8 cellular contexts compared by ENCODE assay signal in the genomic region with DNA sequence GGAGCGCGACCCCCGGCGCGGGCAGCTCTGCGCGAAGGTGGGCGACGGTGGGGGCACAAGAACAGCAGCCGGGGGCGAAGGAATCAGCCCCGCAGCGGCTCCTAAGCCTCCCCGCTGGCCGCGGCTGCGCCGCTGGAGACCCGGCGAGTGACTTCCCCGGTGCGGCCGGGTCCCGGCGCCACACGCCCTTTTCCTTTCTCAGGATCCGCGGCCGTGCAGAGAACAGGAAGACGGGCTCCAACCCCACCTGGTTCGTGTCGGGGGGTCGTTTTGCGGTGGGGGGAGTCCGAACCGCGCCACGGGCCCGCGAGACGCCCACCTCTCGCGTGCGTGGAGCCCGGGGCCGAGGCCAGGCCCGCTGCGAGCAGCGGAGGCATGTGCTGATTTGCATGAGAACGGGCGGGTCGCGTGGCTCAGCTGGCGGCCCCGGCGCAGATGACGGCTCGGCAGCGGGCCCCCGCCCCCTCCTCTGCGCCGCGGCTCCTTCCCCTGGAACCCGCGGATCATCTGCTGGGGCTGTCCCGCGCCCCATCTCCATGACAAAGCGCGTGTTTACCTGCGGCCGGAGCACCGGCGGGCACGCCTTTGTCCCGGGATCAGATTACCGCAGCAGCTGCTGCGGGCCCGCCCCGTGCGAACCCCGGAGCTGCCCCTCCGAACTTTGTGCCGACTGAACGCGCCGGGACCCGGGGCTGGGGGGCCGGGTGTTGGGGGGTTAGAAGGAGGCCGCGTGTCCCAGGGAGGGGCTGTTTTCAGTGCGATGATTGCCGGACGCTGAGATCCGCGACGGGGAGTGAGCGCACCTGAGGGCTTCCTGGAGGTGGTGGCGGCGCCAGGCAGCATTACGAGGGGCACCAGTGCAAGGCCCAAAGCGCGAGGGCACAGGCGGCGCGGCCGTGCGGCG. TPM values are rescaled to one million over a fixed set of nuclear protein-coding genes. Genes with fewer than 3 reads are reported as not detected.
A peak's percentile ranks its signal among the peaks of the same experiment; 100 is the strongest.
DNase-seq lines count a peak whose midpoint lies in the region; ATAC-seq and TF ChIP-seq lines count a peak whose summit lies in the region.

No MANE protein-coding gene starts in this region.

- no TSS peak for BruUV-seq in OCI-LY7 (replicated peaks; lab: Mats Ljungman, UMichigan)

- H3K27ac Mint-ChIP-seq in stimulated activated effector memory CD8-positive, alpha-beta T cell treated with anti-CD3 and anti-CD28 coated beads, Interleukin-12 subunit alpha, Interleukin-12 subunit beta, amount 100 ng/mL, for 72 hours: no peak overlapping the region

- DNase-seq in stimulated activated CD4-positive, alpha-beta T cell treated with anti-CD3 and anti-CD28 coated beads, Interleukin-12 subunit alpha, Interleukin-12 subunit beta, amount 100 ng/mL, for 4 hours: peak; percentile 49
- DNase-seq in stimulated activated CD4-positive, alpha-beta T cell treated with anti-CD3 and anti-CD28 coated beads, Interleukin-2, amount 100 ng/mL, for 48 hours: no peak
- DNase-seq in OCI-LY7 (ENCODE audit: low spot score): peak; percentile 20
- DNase-seq in astrocyte of the spinal cord (ENCODE audit: low read depth, low spot score): no peak
- DNase-seq in left kidney (ENCODE audit: low read depth, low spot score): peak; percentile 81
- DNase-seq in stimulated activated effector memory CD8-positive, alpha-beta T cell treated with anti-CD3 and anti-CD28 coated beads, Interleukin-12 subunit alpha, Interleukin-12 subunit beta, amount 100 ng/mL, for 72 hours (ENCODE audit: low spot score in 2 of 2): peak in 1 of 2 donors; percentile 67
- DNase-seq in dermis blood vessel endothelial cell: no peak

- peaks cover 4% of the 10 kb centered on the region; the same call in 1 of the 2 replicates for H3K9me3 ChIP-seq in OCI-LY7 (ENCODE audit: low read length)

- intact Hi-C loops in OCI-LY7 (cut with micrococcal nuclease; ENCODE audit: unreplicated experiment): loop anchor here (10.0 kb wide), 1 partner anchor 501 kb away; no protein-coding TSS in a partner anchor

- H3K36me3 Mint-ChIP-seq in stimulated activated effector memory CD8-positive, alpha-beta T cell treated with anti-CD3 and anti-CD28 coated beads, Interleukin-12 subunit alpha, Interleukin-12 subunit beta, amount 100 ng/mL, for 72 hours: peaks cover 5% of the 10 kb centered on the region

- H3K4me3 Mint-ChIP-seq in stimulated activated effector memory CD8-positive, alpha-beta T cell treated with anti-CD3 and anti-CD28 coated beads, Interleukin-12 subunit alpha, Interleukin-12 subunit beta, amount 100 ng/mL, for 72 hours: peak overlapping the region; percentile 66

- H3K27ac ChIP-seq in OCI-LY7 (ENCODE audit: low read depth, low read length, poor library complexity, severe bottlenecking): no peak overlapping the region

- H3K4me3 ChIP-seq in OCI-LY7 (ENCODE audit: low read depth, low read length, poor library complexity, severe bottlenecking) (peak overlapping the region; percentile 24), astrocyte of the spinal cord (ENCODE audit: low read depth, low read length) (peak overlapping the region; percentile 27)

- no peaks in the 10 kb centered on the region for H3K36me3 ChIP-seq in OCI-LY7 (ENCODE audit: insufficient read depth, low read length)

- peak overlapping the region; percentile 47; the same call in 1 of the 2 replicates for H3K4me2 ChIP-seq in OCI-LY7 (ENCODE audit: low read length)

- CTCF ChIA-PET in OCI-LY7 (lab: Charles Lee; ENCODE audit: unreplicated experiment): no interaction called here

- peak; percentile 55 for ATAC-seq in HG03025 (IDR thresholded peaks at IDR 0.05; ENCODE audit: low FRiP score, unreplicated experiment)
- peak; percentile 61 for ATAC-seq in stimulated activated effector memory CD8-positive, alpha-beta T cell treated with anti-CD3 and anti-CD28 coated beads, Interleukin-12 subunit alpha, Interleukin-12 subunit beta, amount 100 ng/mL, for 72 hours

- no peaks in the 10 kb centered on the region for H3K9me2 ChIP-seq in OCI-LY7 (ENCODE audit: insufficient read depth, low read length)

- H4K20me1 ChIP-seq in OCI-LY7 (ENCODE audit: insufficient read depth, low read length): 0 out of 2 replicates have a peak, but pooled peaks cover 5% of the 10 kb centered on the region

- in situ Hi-C loops in astrocyte of the spinal cord (cut with HindIII; ENCODE audit: low sequenced_read_pairs): no loop called here

- H2AFZ ChIP-seq in OCI-LY7 (ENCODE audit: low read length): no peak overlapping the region

- no peaks in the 10 kb centered on the region for H3K9me3 Mint-ChIP-seq in stimulated activated effector memory CD8-positive, alpha-beta T cell treated with anti-CD3 and anti-CD28 coated beads, Interleukin-12 subunit alpha, Interleukin-12 subunit beta, amount 100 ng/mL, for 72 hours

- POLR2A ChIA-PET in OCI-LY7 (lab: Charles Lee): no interaction called here

- no peak for TF ChIP-seq CTCF in OCI-LY7 (conservative IDR thresholded peaks at IDR 0.05; ENCODE audit: low read length)
- TF ChIP-seq CTCF in astrocyte of the spinal cord (IDR thresholded peaks at IDR 0.05; ENCODE audit: low read depth, low read length): no peak

- H3K4me1 ChIP-seq in OCI-LY7 (ENCODE audit: insufficient read depth, low read length, poor library complexity, severe bottlenecking): peaks cover 7% of the 10 kb centered on the region

- H3K4me1 Mint-ChIP-seq in stimulated activated effector memory CD8-positive, alpha-beta T cell treated with anti-CD3 and anti-CD28 coated beads, Interleukin-12 subunit alpha, Interleukin-12 subunit beta, amount 100 ng/mL, for 72 hours: peaks cover 34% of the 10 kb centered on the region

- no peaks in the 10 kb centered on the region for H3K79me2 ChIP-seq in OCI-LY7 (ENCODE audit: insufficient read depth, low read depth, low read length)

RNA-seq across cellular contexts. Expression of gene DLL1, which starts 4.9 kb away (rescaled TPM):
- total RNA-seq in OCI-LY7 (2014; rRNA removed; shearing (Covaris generic)): 0.05 TPM in 1 of 2 replicates, not detected in the other
- total RNA-seq in OCI-LY7 (2022) (0.28 TPM in 1 of 2 replicates, not detected in the other), dermis blood vessel endothelial cell (7.5 and 7.6 TPM in 2 replicates)

RNA-seq across cellular contexts. Expression of gene FAM120B, which starts 10.8 kb away (rescaled TPM):
- 12.8 and 15.2 TPM in 2 replicates for total RNA-seq in OCI-LY7 (2014; rRNA removed; shearing (Covaris generic))
- total RNA-seq in OCI-LY7 (2022) (32.9 and 34.8 TPM in 2 replicates), dermis blood vessel endothelial cell (12.8 and 18.1 TPM in 2 replicates)

Comparison
In these comparisons a context has a peak if more than half of its experiments do, and no peak if none do; other contexts are left out.
1. DNase-seq: peak in stimulated activated CD4-positive, alpha-beta T cell treated with anti-CD3 and anti-CD28 coated beads, Interleukin-12 subunit alpha, Interleukin-12 subunit beta, amount 100 ng/mL, for 4 hours (single experiment), OCI-LY7 (single experiment) and left kidney (single experiment); none in stimulated activated CD4-positive, alpha-beta T cell treated with anti-CD3 and anti-CD28 coated beads, Interleukin-2, amount 100 ng/mL, for 48 hours (0 of 2), astrocyte of the spinal cord (single experiment) and dermis blood vessel endothelial cell (single experiment).